ENCODE assay signal across 12 cellular contexts in the genomic region with DNA sequence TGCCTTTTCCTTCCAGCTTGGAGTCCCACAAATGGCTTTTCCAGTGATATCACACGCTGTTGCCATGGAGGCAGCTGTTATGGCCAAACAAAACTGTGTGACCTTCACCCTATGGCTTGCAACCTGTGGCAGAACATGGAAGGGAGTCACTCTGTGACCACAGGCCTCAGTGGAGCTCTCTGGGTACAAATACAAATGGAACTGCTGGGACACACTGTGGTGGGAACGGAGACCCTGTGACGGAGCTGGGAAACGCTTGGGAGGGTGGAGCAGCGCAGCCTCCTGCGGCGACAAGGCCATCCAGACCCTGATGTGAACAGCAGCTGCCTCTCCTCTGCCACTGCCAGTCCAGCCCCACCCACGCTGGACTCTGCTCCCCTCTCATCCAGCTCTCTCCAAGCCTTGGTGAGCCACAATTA.
A peak's percentile ranks its signal among the peaks of the same experiment; 100 is the strongest.
DNase-seq lines count a peak whose midpoint lies in the region; ATAC-seq and TF ChIP-seq lines count a peak whose summit lies in the region.
"Had no signal": no experiment of that assay in that cellular context is flagged by ENCODE, and none has a peak within 500 bp of the region (broad histone marks: within the 10 kb centered on the region; RNA-seq: fewer than 3 reads in every experiment).

No MANE protein-coding gene starts in this region.

- no peaks in the 10 kb centered on the region for H3K27me3 Mint-ChIP-seq in activated T-helper 17 cell treated with anti-CD3 and anti-CD28 coated beads, Interleukin-2, amount 50 U/mL, for 72 hours

- no peak for TF ChIP-seq EP300 in sigmoid colon (IDR thresholded peaks at IDR 0.05)

- H3K4me1 Mint-ChIP-seq in activated T-helper 17 cell treated with anti-CD3 and anti-CD28 coated beads, Interleukin-2, amount 50 U/mL, for 72 hours = peaks cover 28% of the 10 kb centered on the region

- no peaks in the 10 kb centered on the region for H3K9me3 Mint-ChIP-seq in activated T-helper 17 cell treated with anti-CD3 and anti-CD28 coated beads, Interleukin-2, amount 50 U/mL, for 72 hours

- intact Hi-C loops in sigmoid colon (cut with DNase I) = no loop called here

- H3K36me3 Mint-ChIP-seq in activated T-helper 17 cell treated with anti-CD3 and anti-CD28 coated beads, Interleukin-2, amount 50 U/mL, for 72 hours (ENCODE audit: low read depth) = peaks cover 6% of the 10 kb centered on the region

- no peak for TF ChIP-seq CTCF in sigmoid colon (IDR thresholded peaks at IDR 0.05)

- H3K4me3 ChIP-seq in sigmoid colon = no peak overlapping the region

- peaks cover 0 to 23% (median 17%) of the 10 kb centered on the region in 4 donors for H3K4me1 ChIP-seq in sigmoid colon

- peak overlapping the region; percentile 99 for H3K27ac Mint-ChIP-seq in activated T-helper 17 cell treated with anti-CD3 and anti-CD28 coated beads, Interleukin-2, amount 50 U/mL, for 72 hours
- H3K27ac Mint-ChIP-seq: activated T-cell treated with anti-CD3 and anti-CD28 coated beads, Interleukin-2, amount 50 U/mL, for 72 hours had no signal

- DNase-seq in GM04503 (ENCODE audit: low read depth) (peak; percentile 37), kidney tubule cell (ENCODE audit: low spot score) (peak; percentile 46), sigmoid colon (no peak), NK-92 (lab: John Stamatoyannopoulos, UW; ENCODE audit: unreplicated experiment) (no peak), GM19238 (ENCODE audit: insufficient read length, low spot score) (no peak), middle frontal gyrus (ENCODE audit: extremely low spot score, low spot score) (no peak)
- DNase-seq: activated T-cell treated with anti-CD3 and anti-CD28 coated beads, Interleukin-2, amount 50 U/mL, for 72 hours; NCI-H1694 treated with DMSO at 0.1 percent for 48 hours; SW 1271 had no signal

- no peak for TF ChIP-seq POLR2A in sigmoid colon (IDR thresholded peaks at IDR 0.05)

- peak overlapping the region; percentile 13 to 62 (median 51) for H3K27ac ChIP-seq in sigmoid colon
- H3K27ac ChIP-seq: neutrophil had no signal

- no peaks in the 10 kb centered on the region for H3K27me3 ChIP-seq in sigmoid colon
- H3K27me3 ChIP-seq: neutrophil had no signal

- 9 to 73% methylated on average over 8 of the region's 8 CpGs for WGBS in sigmoid colon, 2 donors

- no peaks in the 10 kb centered on the region for H3K9me3 ChIP-seq in sigmoid colon
- H3K9me3 ChIP-seq: neutrophil had no signal

- no peak overlapping the region for H3K4me3 Mint-ChIP-seq in activated T-helper 17 cell treated with anti-CD3 and anti-CD28 coated beads, Interleukin-2, amount 50 U/mL, for 72 hours
- H3K4me3 Mint-ChIP-seq: activated T-cell treated with anti-CD3 and anti-CD28 coated beads, Interleukin-2, amount 50 U/mL, for 72 hours had no signal

- no peaks in the 10 kb centered on the region for H3K36me3 ChIP-seq in sigmoid colon
- H3K36me3 ChIP-seq: neutrophil had no signal

- no peak for ATAC-seq in activated T-helper 17 cell treated with anti-CD3 and anti-CD28 coated beads, Interleukin-2, amount 50 U/mL, for 72 hours (replicated peaks)
- ATAC-seq in GM19023 (IDR thresholded peaks at IDR 0.05; ENCODE audit: unreplicated experiment) = no peak
- ATAC-seq: activated T-cell treated with anti-CD3 and anti-CD28 coated beads, Interleukin-2, amount 50 U/mL, for 72 hours had no signal

Comparison
In these comparisons a context has a peak if more than half of its experiments do, and no peak if none do; other contexts are left out.
1. DNase-seq: peak in GM04503 (single experiment) and kidney tubule cell (single experiment); none in sigmoid colon (single experiment), NK-92 (single experiment), GM19238 (single experiment) and middle frontal gyrus (single experiment).